ENCODE assay signal across 23 cellular contexts in genomic region chr1:152325111-152325510, GRCh38. TPM values are rescaled to one million over a fixed set of nuclear protein-coding genes. Genes with fewer than 3 reads are reported as not detected.
"Had no signal": no experiment of that assay in that cellular context is flagged by ENCODE, and none has a peak within 500 bp of the region (broad histone marks: within the 10 kb centered on the region; RNA-seq: fewer than 3 reads in every experiment).

FLG (minus strand) TSS chr1:152325239; CDS start chr1:152315456, 9,783 bp downstream.

- H3K36me3 ChIP-seq: gastroesophageal sphincter, heart right ventricle, lower lobe of right lung, spleen, thoracic aorta, upper lobe of left lung had no signal

- H3K27me3 ChIP-seq: gastroesophageal sphincter, heart right ventricle, upper lobe of left lung had no signal

- H3K4me1 ChIP-seq: gastroesophageal sphincter, heart right ventricle, lower lobe of right lung, spleen, upper lobe of left lung had no signal

- DNase-seq: activated B cell treated with CpG ODN at 0.5 μM for 24 hours; activated CD4-positive, alpha-beta memory T cell treated with anti-CD3 and anti-CD28 coated beads for 36 hours; activated CD4-positive, alpha-beta T cell treated with anti-CD3 and anti-CD28 coated beads for 4 hours; activated CD8-positive, alpha-beta memory T cell treated with anti-CD3 and anti-CD28 coated beads, Interleukin-2, amount 10 ng/mL, durations not matched to agents 7 days and 5 days; activated naive CD4-positive, alpha-beta T cell treated with Interleukin-2 at 50 U/mL for 16 hours; activated naive CD8-positive, alpha-beta T cell treated with anti-CD3 and anti-CD28 coated beads, Interleukin-2, amount 10 ng/mL, durations not matched to agents 7 days and 5 days; activated T-cell treated with anti-CD3 and anti-CD28 coated beads, Interleukin-2, amount 50 U/mL, for 1 hour; amygdala; caudate nucleus; effector memory CD8-positive, alpha-beta T cell; heart right ventricle; left colon; lower lobe of right lung; nucleus accumbens; retina; spleen; stimulated activated CD4-positive, alpha-beta T cell treated with anti-CD3 and anti-CD28 coated beads, Interleukin-4, amount 100 ng/mL, for 4 hours; upper lobe of left lung had no signal

- H3K9me3 ChIP-seq: gastroesophageal sphincter, heart right ventricle, lower lobe of right lung, spleen, thoracic aorta, upper lobe of left lung had no signal

- H3K4me3 ChIP-seq: gastroesophageal sphincter, heart right ventricle, lower lobe of right lung, spleen, thoracic aorta, upper lobe of left lung had no signal

- ATAC-seq: activated CD8-positive, alpha-beta memory T cell treated with anti-CD3 and anti-CD28 coated beads, Interleukin-2, amount 10 ng/mL, durations not matched to agents 7 days and 5 days; effector memory CD8-positive, alpha-beta T cell; gastroesophageal sphincter; heart right ventricle; left colon; lower lobe of right lung; stimulated activated memory B cell treated with anti-CD40 and anti-IgM and Interleukin-4, amounts not matched to agents 10 μg/mL and 1 μg/mL and 100 μg/mL, for 72 hours had no signal

RNA-seq across cellular contexts. Expression of gene FLG, which starts in this region (rescaled TPM):
- total RNA-seq: activated B cell treated with CpG ODN at 0.5 μM for 24 hours; activated CD4-positive, alpha-beta memory T cell treated with anti-CD3 and anti-CD28 coated beads for 36 hours; activated CD8-positive, alpha-beta memory T cell treated with anti-CD3 and anti-CD28 coated beads, Interleukin-2, amount 10 ng/mL, durations not matched to agents 7 days and 5 days; activated naive CD8-positive, alpha-beta T cell treated with anti-CD3 and anti-CD28 coated beads, Interleukin-2, amount 10 ng/mL, durations not matched to agents 7 days and 5 days; activated T-helper 2 cell treated with anti-CD3 and anti-CD28 coated beads, Interferon-gamma antibody, Interleukin-2, Interleukin-4, amounts not matched to agents 10 μg/mL and 5 μg/mL and 100 μg/mL, durations not matched to agents 14 hours and 24 hours and 36 hours; dermis microvascular lymphatic vessel endothelial cell; left colon; lower lobe of right lung; upper lobe of left lung had no signal
